ENCODE assay signal across 9 cellular contexts in genomic region chr1:15950302-15950701, GRCh38. TPM values are rescaled to one million over a fixed set of nuclear protein-coding genes. Genes with fewer than 3 reads are reported as not detected.
A peak's percentile ranks its signal among the peaks of the same experiment; 100 is the strongest.
DNase-seq lines count a peak whose midpoint lies in the region; ATAC-seq and TF ChIP-seq lines count a peak whose summit lies in the region.
"Had no signal": no experiment of that assay in that cellular context is flagged by ENCODE, and none has a peak within 500 bp of the region (broad histone marks: within the 10 kb centered on the region; RNA-seq: fewer than 3 reads in every experiment).

No MANE protein-coding gene starts in this region.

- peak overlapping the region; percentile 43 for H2BK5ac ChIP-seq in mesendoderm (ENCODE audit: low read length)

- no peak overlapping the region for H3K4me3 ChIP-seq in Panc1 (ENCODE audit: low read depth in 2 of 2, low read length in 2 of 2)
- no peak overlapping the region for H3K4me3 ChIP-seq in mesendoderm (ENCODE audit: low read length)

- no peaks in the 10 kb centered on the region for H3K27me3 Mint-ChIP-seq in activated naive CD4-positive, alpha-beta T cell treated with anti-CD3 and anti-CD28 coated beads, Interleukin-2, amount 10 ng/mL, durations not matched to agents 7 days and 5 days

- H3K27ac Mint-ChIP-seq in activated naive CD4-positive, alpha-beta T cell treated with anti-CD3 and anti-CD28 coated beads, Interleukin-2, amount 10 ng/mL, durations not matched to agents 7 days and 5 days, result peak overlapping the region; percentile 37

- WGBS in mesendoderm (ENCODE audit: extremely low coverage, insufficient coverage, low lambda C conversion rate), result no CpG with 5 or more reads among the region's 4 CpGs

- no peak overlapping the region for H3K4me2 ChIP-seq in mesendoderm (ENCODE audit: low read length)

- H2BK120ac ChIP-seq in mesendoderm (ENCODE audit: low read depth, low read length), result no peak overlapping the region

- intact Hi-C loops in Panc1 (cut with micrococcal nuclease; ENCODE audit: unreplicated experiment), result no loop called here

- peak overlapping the region; percentile 26 for H3K9ac ChIP-seq in mesendoderm (ENCODE audit: low read length)

- no peak for DNase-seq in Panc1 (ENCODE audit: low read depth, low spot score)
- no peak for DNase-seq in activated naive CD4-positive, alpha-beta T cell treated with anti-CD3 and anti-CD28 coated beads, Interleukin-2, amount 10 ng/mL, durations not matched to agents 7 days and 5 days
- no peak for DNase-seq in mesendoderm
- DNase-seq in stimulated activated naive CD8-positive, alpha-beta T cell treated with anti-CD3 and anti-CD28 coated beads, Interleukin-15, Interleukin-2, amounts not matched to agents 100 U/mL and 50 U/mL, for 24 hours, result peak; percentile 80
- DNase-seq in NCI-H524 (lab: John Stamatoyannopoulos, UW), result no peak
- DNase-seq: NCI-H82 had no signal

- peaks cover 59% of the 10 kb centered on the region for H3K4me1 Mint-ChIP-seq in activated naive CD4-positive, alpha-beta T cell treated with anti-CD3 and anti-CD28 coated beads, Interleukin-2, amount 10 ng/mL, durations not matched to agents 7 days and 5 days

- H3K27me3 ChIP-seq in Panc1 (ENCODE audit: control insufficient read depth, insufficient read depth, low read length) (no peaks in the 10 kb centered on the region), mesendoderm (ENCODE audit: insufficient read depth, low read length, poor library complexity) (no peaks in the 10 kb centered on the region)

- no peak overlapping the region for H3K23ac ChIP-seq in mesendoderm (ENCODE audit: low read length)

- H3K27ac ChIP-seq in Panc1 (ENCODE audit: low read length) (peak overlapping the region; percentile 69), mesendoderm (ENCODE audit: low read depth, low read length) (no peak overlapping the region)

- no peak overlapping the region for H4K8ac ChIP-seq in mesendoderm (ENCODE audit: low read depth, low read length)

- peaks cover 18% of the 10 kb centered on the region for H3K79me1 ChIP-seq in mesendoderm (ENCODE audit: low read length)

- BruUV-seq in Panc1 (replicated peaks; lab: Mats Ljungman, UMichigan), result no TSS peak

- CTCF ChIA-PET in Panc1 (lab: Charles Lee), result no interaction called here
- CTCF ChIA-PET in activated naive CD4-positive, alpha-beta T cell treated with anti-CD3 and anti-CD28 coated beads, Interleukin-2, amount 10 ng/mL, durations not matched to agents 7 days and 5 days (lab: Charles Lee), result interaction anchor here (0.9 to 1.0 kb wide), 2 partner anchors 9 to 12 kb away, joined by 3 to 4 read pairs; no protein-coding TSS in a partner anchor

- no peak overlapping the region for H3K18ac ChIP-seq in mesendoderm (ENCODE audit: low read length)

- no peak for TF ChIP-seq CTCF in Panc1 (IDR thresholded peaks at IDR 0.05)

- peaks cover 55% of the 10 kb centered on the region for H3K4me1 ChIP-seq in Panc1 (ENCODE audit: control insufficient read depth, insufficient read depth, low read length)
- H3K4me1 ChIP-seq in mesendoderm (ENCODE audit: control insufficient read depth, low read depth, low read length), result peaks cover 26% of the 10 kb centered on the region

- H3K79me2 ChIP-seq in mesendoderm (ENCODE audit: control insufficient read depth, insufficient read depth, low read length), result peaks cover 2% of the 10 kb centered on the region

- peaks cover 20% of the 10 kb centered on the region for H3K36me3 Mint-ChIP-seq in activated naive CD4-positive, alpha-beta T cell treated with anti-CD3 and anti-CD28 coated beads, Interleukin-2, amount 10 ng/mL, durations not matched to agents 7 days and 5 days

- no peaks in the 10 kb centered on the region for H3K9me3 ChIP-seq in Panc1 (ENCODE audit: control insufficient read depth, insufficient read depth, low read depth, low read length)

- H3K9me3 Mint-ChIP-seq in activated naive CD4-positive, alpha-beta T cell treated with anti-CD3 and anti-CD28 coated beads, Interleukin-2, amount 10 ng/mL, durations not matched to agents 7 days and 5 days, result no peaks in the 10 kb centered on the region

- in situ Hi-C loops in Panc1 (cut with HindIII; ENCODE audit: low pct_unique_long_range_greater_than_20kb, low sequenced_read_pairs), result no loop called here

- ATAC-seq in Panc1 (no peak), GM21360 (IDR thresholded peaks at IDR 0.05; ENCODE audit: unreplicated experiment) (no peak), GM18868 (IDR thresholded peaks at IDR 0.05; ENCODE audit: unreplicated experiment) (no peak), GM18867 (IDR thresholded peaks at IDR 0.05; ENCODE audit: unreplicated experiment) (no peak)
- peak; percentile 33 for ATAC-seq in stimulated activated naive CD8-positive, alpha-beta T cell treated with anti-CD3 and anti-CD28 coated beads, Interleukin-15, Interleukin-2, amounts not matched to agents 100 U/mL and 50 U/mL, for 24 hours

- H3K4ac ChIP-seq in mesendoderm (ENCODE audit: low read depth, low read length), result no peak overlapping the region

- H4K5ac ChIP-seq in mesendoderm (ENCODE audit: low read length), result no peak overlapping the region

- peak overlapping the region; percentile 85 for H2AK5ac ChIP-seq in mesendoderm (ENCODE audit: low read length)

- no peak overlapping the region for H3K4me3 Mint-ChIP-seq in activated naive CD4-positive, alpha-beta T cell treated with anti-CD3 and anti-CD28 coated beads, Interleukin-2, amount 10 ng/mL, durations not matched to agents 7 days and 5 days

- peak overlapping the region; percentile 69 for H3K56ac ChIP-seq in mesendoderm (ENCODE audit: low read length)

- H2BK15ac ChIP-seq in mesendoderm (replicated peaks; ENCODE audit: low read depth), result no peak overlapping the region

- POLR2A ChIA-PET in Panc1 (lab: Charles Lee), result no interaction called here

- H3K36me3 ChIP-seq in Panc1 (ENCODE audit: control insufficient read depth, insufficient read depth, low read length) (no peaks in the 10 kb centered on the region; the same call in 1 of the 2 replicates), mesendoderm (ENCODE audit: control insufficient read depth, insufficient read depth, low read length) (peaks cover 7% of the 10 kb centered on the region)

RNA-seq across cellular contexts. Expression of gene ZBTB17, which starts 25.6 kb away (rescaled TPM):
- 41.6 TPM for total RNA-seq in Panc1 (2021; ENCODE audit: unreplicated experiment)
- polyA plus RNA-seq in Panc1 (2012; ENCODE audit: insufficient read length), result 52.1 TPM
- polyA plus RNA-seq in mesendoderm (2013, experiment 1 of 2), result 16.0 TPM
- polyA plus RNA-seq in mesendoderm (2013, experiment 2 of 2), result 15.4 TPM

RNA-seq across cellular contexts. Expression of gene SRARP, which starts 53.7 kb away (rescaled TPM):
- not detected for total RNA-seq in Panc1 (2021; ENCODE audit: unreplicated experiment)
- polyA plus RNA-seq in Panc1 (2012; ENCODE audit: insufficient read length), result not detected
- polyA plus RNA-seq in mesendoderm (2013, experiment 1 of 2), result 0.03 TPM
- 0.04 TPM for polyA plus RNA-seq in mesendoderm (2013, experiment 2 of 2)
